In the genomic region with DNA sequence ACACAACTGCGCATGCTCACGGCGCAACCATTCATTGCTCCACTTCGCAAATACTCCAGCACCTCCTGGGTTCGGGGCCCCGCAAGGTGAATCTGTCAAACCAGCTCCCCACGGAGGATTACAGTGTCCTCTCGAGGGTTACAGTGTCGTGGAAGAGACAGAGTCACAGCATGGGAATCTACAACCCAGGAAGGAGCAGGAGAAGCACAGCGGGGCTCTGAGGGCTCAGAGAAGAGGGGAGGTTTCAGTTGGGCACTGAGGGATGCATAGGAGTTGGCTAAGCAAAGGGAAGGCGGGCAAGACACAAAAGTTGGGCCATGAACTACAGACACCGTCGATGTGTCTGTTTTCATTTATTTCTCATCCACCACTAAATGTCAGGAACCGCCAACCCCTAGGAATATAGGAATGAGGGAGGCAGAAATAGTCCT, we compare ENCODE assay signal across 6 cellular contexts. TPM values are rescaled to one million over a fixed set of nuclear protein-coding genes. Genes with fewer than 3 reads are reported as not detected.
DNase-seq lines count a peak whose midpoint lies in the region; ATAC-seq, FAIRE-seq and TF ChIP-seq lines count a peak whose summit lies in the region.

No MANE protein-coding gene starts in this region.

- H3K4me3 ChIP-seq in ascending aorta (peak overlapping the region; percentile 74 to 75), pancreas (peak overlapping the region; percentile 64 to 87 (median 84))

- H3K27ac ChIP-seq in ascending aorta, result peak overlapping the region; percentile 94
- peak overlapping the region; percentile 84 to 94 (median 90) for H3K27ac ChIP-seq in pancreas

- no peak for ATAC-seq in pancreas
- no peak for ATAC-seq in HG02981 (IDR thresholded peaks at IDR 0.05; ENCODE audit: unreplicated experiment)

- TF ChIP-seq CTCF in ascending aorta (IDR thresholded peaks at IDR 0.05), result no peak
- no peak for TF ChIP-seq CTCF in pancreas (IDR thresholded peaks at IDR 0.05)
- no peak for TF ChIP-seq CTCF in GM13977 (IDR thresholded peaks at IDR 0.05; ENCODE audit: extremely low read depth, insufficient read depth, missing control alignments)

- H3K9me3 ChIP-seq in ascending aorta (no peaks in the 10 kb centered on the region), pancreas (no peaks in the 10 kb centered on the region)

- peaks cover 10 to 12% of the 10 kb centered on the region in 2 donors for H3K36me3 ChIP-seq in ascending aorta
- H3K36me3 ChIP-seq in pancreas, result peaks cover 0 to 6% (median 3%) of the 10 kb centered on the region in 3 donors

- peaks cover 9 to 14% of the 10 kb centered on the region in 2 donors for H3K4me1 ChIP-seq in ascending aorta
- peaks cover 0 to 6% (median 0%) of the 10 kb centered on the region in 3 donors for H3K4me1 ChIP-seq in pancreas

- intact Hi-C loops in ascending aorta (cut with DNase I) (loop anchor here (1.0 to 2.0 kb wide), 4 partner anchors 21 to 65 kb away; a partner anchor contains a TSS), pancreas (cut with DNase I) (no loop called here)

- WGBS in pancreas, 2 donors, result 28 to 29% methylated on average over 14 of the region's 14 CpGs

- DNase-seq in NCI-H82 treated with DMSO at 0.1 percent for 48 hours (lab: John Stamatoyannopoulos, UW; ENCODE audit: unreplicated experiment) (peak; percentile 44), NCI-H82 (lab: John Stamatoyannopoulos, UW) (no peak), ascending aorta (ENCODE audit: low spot score in 2 of 2) (no peak), pancreas (peak in 1 of 6 donors; percentile 86), GM13977 (ENCODE audit: low spot score) (no peak)

- FAIRE-seq in pancreas (lab: Jason Lieb, UNC), result no peak

- no peaks in the 10 kb centered on the region for H3K27me3 ChIP-seq in ascending aorta
- no peaks in the 10 kb centered on the region for H3K27me3 ChIP-seq in pancreas

- in situ Hi-C loops in GM13977 (cut with MboI; ENCODE audit: low pct_unique_long_range_greater_than_20kb, low sequenced_read_pairs, unreplicated experiment), result no loop called here

RNA-seq across cellular contexts. Expression of a gene that starts 1.0 kb away (rescaled TPM):
- total RNA-seq in ascending aorta (67.9 TPM), pancreas (10 to 100 TPM; 28.3 to 39.5 (median 32.8) TPM)
- 10 to 100 TPM; 40.9 to 49.3 TPM for polyA plus RNA-seq in pancreas

RNA-seq across cellular contexts. Expression of a gene that starts 18.3 kb away (rescaled TPM):
- total RNA-seq in ascending aorta (not detected), pancreas (1 to 10 TPM in 2 of 6 donors, under 1 TPM in 4; 0.64 to 1.4 (median 0.81) TPM)
- polyA plus RNA-seq in pancreas, result 1 to 10 TPM; 1.0 to 1.1 TPM

RNA-seq across cellular contexts. Expression of a gene that starts 21.4 kb away (rescaled TPM):
- total RNA-seq in ascending aorta, result 68.8 TPM
- total RNA-seq in pancreas, result 10 to 100 TPM; 35.2 to 69.4 (median 53.4) TPM
- 10 to 100 TPM; 29.3 to 61.4 TPM for polyA plus RNA-seq in pancreas

RNA-seq across cellular contexts. Expression of a gene that starts 30.6 kb away (rescaled TPM):
- total RNA-seq in ascending aorta, result 152 TPM
- total RNA-seq in pancreas, result 100 to 1,000 TPM in 1 of 6 donors, 10 to 100 TPM in 5; 67.2 to 119 (median 93.1) TPM
- polyA plus RNA-seq in pancreas, result 10 to 100 TPM; 69.7 to 98.2 TPM

RNA-seq across cellular contexts. Expression of a gene that starts 32.7 kb away (rescaled TPM):
- total RNA-seq in ascending aorta, result 240 TPM
- 10 to 100 TPM; 29.1 to 39.5 (median 31.5) TPM for total RNA-seq in pancreas
- polyA plus RNA-seq in pancreas, result 10 to 100 TPM; 34.8 to 39.8 TPM
